ENCODE assay signal across 8 cellular contexts in the genomic region with DNA sequence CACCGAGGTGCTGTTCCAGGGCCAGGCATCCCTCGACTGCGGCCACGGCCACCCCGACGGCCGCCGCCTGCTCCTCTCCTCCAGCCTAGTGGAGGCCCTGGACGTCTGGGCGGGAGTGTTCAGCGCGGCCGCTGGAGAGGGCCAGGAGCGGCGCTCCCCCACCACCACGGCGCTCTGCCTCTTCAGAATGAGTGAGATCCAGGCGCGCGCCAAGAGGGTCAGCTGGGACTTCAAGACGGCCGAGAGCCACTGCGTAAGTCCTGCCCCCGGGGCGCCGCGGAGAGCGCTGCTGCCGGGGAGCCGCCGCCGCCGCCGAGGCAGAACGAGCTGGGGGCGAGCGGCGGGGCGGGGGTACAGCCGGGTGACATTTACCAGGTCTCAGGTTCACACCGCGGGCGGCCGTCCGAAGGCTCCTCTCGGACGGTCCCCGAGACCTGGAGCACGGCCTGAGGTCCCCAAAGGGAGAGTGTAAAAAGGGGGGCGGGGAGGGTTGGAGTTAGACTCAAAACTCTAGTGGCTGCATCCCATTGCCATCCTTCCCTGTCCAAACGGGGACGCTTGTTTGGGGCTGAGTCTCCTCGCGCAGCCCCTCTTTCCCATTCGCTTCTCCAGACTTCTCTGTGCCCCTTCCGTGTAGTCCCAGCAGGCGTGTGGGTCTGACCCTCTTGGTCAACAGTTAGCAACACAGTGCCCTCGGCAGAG. TPM values are rescaled to one million over a fixed set of nuclear protein-coding genes. Genes with fewer than 3 reads are reported as not detected.
A peak's percentile ranks its signal among the peaks of the same experiment; 100 is the strongest.
DNase-seq lines count a peak whose midpoint lies in the region; ATAC-seq and TF ChIP-seq lines count a peak whose summit lies in the region.

No MANE protein-coding gene starts in this region.

- H4K91ac ChIP-seq in mesenchymal stem cell (ENCODE audit: low read length), result peak overlapping the region; percentile 20

- peak overlapping the region; percentile 41 for H3K9ac ChIP-seq in mesenchymal stem cell (ENCODE audit: low read length)

- H3K9me3 ChIP-seq in mesenchymal stem cell (ENCODE audit: control insufficient read depth, low read length) (no peaks in the 10 kb centered on the region), transverse colon (no peaks in the 10 kb centered on the region)

- H3K18ac ChIP-seq in mesenchymal stem cell (ENCODE audit: low read depth in 1 of 2, low read length in 2 of 2), result peak overlapping the region in 1 of 2 experiments; percentile 27

- intact Hi-C loops in transverse colon (cut with DNase I; ENCODE audit: low total_unique reads), result loop anchor here (10.0 kb wide), 1 partner anchor 285 kb away; no protein-coding TSS in a partner anchor

- TF ChIP-seq POLR2A in transverse colon (IDR thresholded peaks at IDR 0.05), result no peak

- TF ChIP-seq CTCF in choroid plexus epithelial cell (conservative IDR thresholded peaks at IDR 0.05; ENCODE audit: low read depth, low read length), result no peak
- TF ChIP-seq CTCF in transverse colon (IDR thresholded peaks at IDR 0.05), result no peak

- 3% methylated on average over 53 of the region's 58 CpGs for WGBS in mesenchymal stem cell
- 0% methylated on average over 31 of the region's 58 CpGs; no CpG with 5 or more reads in 1 of the 2 donors for WGBS in transverse colon (ENCODE audit: low coverage in 1 of 2), 2 donors

- H3K27ac ChIP-seq in mesenchymal stem cell (ENCODE audit: low read length, poor library complexity, severe bottlenecking) (no peak overlapping the region), transverse colon (peak overlapping the region; percentile 36 to 72 (median 59))

- ATAC-seq in GM21576 (IDR thresholded peaks at IDR 0.05; ENCODE audit: unreplicated experiment), result peak; percentile 5
- ATAC-seq in GM18873 (IDR thresholded peaks at IDR 0.05; ENCODE audit: low FRiP score, unreplicated experiment), result no peak

- in situ Hi-C loops in transverse colon (cut with MboI; ENCODE audit: low pct_ligation_motif_present in 1 of 4, low pct_unique_long_range_greater_than_20kb in 1 of 4, low sequenced_read_pairs in 3 of 4), result loop anchor here in 2 of 4 donors (25.0 kb wide), 1 partner anchor 287 kb away; no protein-coding TSS in a partner anchor

- H3K36me3 ChIP-seq in mesenchymal stem cell (ENCODE audit: control insufficient read depth in 1 of 2, insufficient read depth in 2 of 2, low read depth in 1 of 2, low read length in 2 of 2) (no peaks in the 10 kb centered on the region), transverse colon (no peaks in the 10 kb centered on the region)

- no peak for TF ChIP-seq EP300 in transverse colon (IDR thresholded peaks at IDR 0.05; ENCODE audit: low read depth)

- H3K4me3 ChIP-seq in choroid plexus epithelial cell (ENCODE audit: low read depth, low read length) (peak overlapping the region; percentile 59), mesenchymal stem cell (ENCODE audit: insufficient read depth in 1 of 2, low read depth in 1 of 2, low read length in 2 of 2) (peak overlapping the region in 1 of 2 experiments; percentile 74), transverse colon (peak overlapping the region; percentile 17 to 71 (median 50))

- DNase-seq in Daoy (ENCODE audit: low read depth) (peak; percentile 37), NCI-H774 (lab: John Stamatoyannopoulos, UW) (peak; percentile 26), choroid plexus epithelial cell (ENCODE audit: low read depth) (peak; percentile 62), mesenchymal stem cell (peak; percentile 59), transverse colon (peak; percentile 42), LoVo (ENCODE audit: low spot score) (no peak)

- no peak overlapping the region for H2BK5ac ChIP-seq in mesenchymal stem cell (ENCODE audit: low read depth, low read length, poor library complexity, severe bottlenecking)

- no peak overlapping the region for H2BK120ac ChIP-seq in mesenchymal stem cell (ENCODE audit: low read depth, low read length)

- H3K4ac ChIP-seq in mesenchymal stem cell (ENCODE audit: low read depth in 1 of 2, low read length in 2 of 2), result no peak overlapping the region

- H3K14ac ChIP-seq in mesenchymal stem cell (ENCODE audit: low read length in 2 of 2), result peak overlapping the region in 1 of 2 experiments; percentile 37

- H3K4me1 ChIP-seq in mesenchymal stem cell (ENCODE audit: control insufficient read depth, insufficient read depth, low read depth, low read length) (peaks cover 24% of the 10 kb centered on the region), transverse colon (peaks cover 0 to 48% (median 45%) of the 10 kb centered on the region in 4 donors)

- peak overlapping the region; percentile 15 to 76 for H3K23ac ChIP-seq in mesenchymal stem cell (ENCODE audit: low read length in 2 of 2)

- no peak overlapping the region for H2AK5ac ChIP-seq in mesenchymal stem cell (ENCODE audit: low read length, severe bottlenecking)

- no peaks in the 10 kb centered on the region for H3K79me1 ChIP-seq in mesenchymal stem cell (replicated peaks; ENCODE audit: low read length, poor library complexity, severe bottlenecking)

- H2BK12ac ChIP-seq in mesenchymal stem cell (ENCODE audit: low read length in 2 of 2), result peak overlapping the region in 1 of 2 experiments; percentile 70

- H3K27me3 ChIP-seq in mesenchymal stem cell (ENCODE audit: control insufficient read depth in 1 of 2, insufficient read depth in 1 of 2, low read length in 2 of 2), result peaks cover 58 to 77% of the 10 kb centered on the region in 2 experiments
- H3K27me3 ChIP-seq in transverse colon, result peaks cover 46% of the 10 kb centered on the region

- H2AFZ ChIP-seq in mesenchymal stem cell (ENCODE audit: low read depth, low read length), result no peak overlapping the region

- H3K4me2 ChIP-seq in mesenchymal stem cell (ENCODE audit: low read length, poor library complexity, severe bottlenecking), result peak overlapping the region; percentile 25

- H4K8ac ChIP-seq in mesenchymal stem cell (ENCODE audit: low read length), result no peak overlapping the region

- peak overlapping the region; percentile 60 for H2BK15ac ChIP-seq in mesenchymal stem cell (ENCODE audit: low read depth, poor library complexity, severe bottlenecking)

RNA-seq across cellular contexts. Expression of a gene that starts 1.6 kb away (rescaled TPM):
- 2.1 and 4.0 TPM in 2 replicates for total RNA-seq in Daoy (2014; rRNA removed; shearing (Covaris generic))
- 2.2 TPM for polyA plus RNA-seq in mesenchymal stem cell (2013, experiment 1 of 2)
- polyA plus RNA-seq in mesenchymal stem cell (2013, experiment 2 of 2), result 2.3 TPM
- 10 to 100 TPM in 1 of 4 donors, 1 to 10 TPM in 3; 3.3 to 12.7 (median 6.8) TPM for total RNA-seq in transverse colon
